In the genomic region with DNA sequence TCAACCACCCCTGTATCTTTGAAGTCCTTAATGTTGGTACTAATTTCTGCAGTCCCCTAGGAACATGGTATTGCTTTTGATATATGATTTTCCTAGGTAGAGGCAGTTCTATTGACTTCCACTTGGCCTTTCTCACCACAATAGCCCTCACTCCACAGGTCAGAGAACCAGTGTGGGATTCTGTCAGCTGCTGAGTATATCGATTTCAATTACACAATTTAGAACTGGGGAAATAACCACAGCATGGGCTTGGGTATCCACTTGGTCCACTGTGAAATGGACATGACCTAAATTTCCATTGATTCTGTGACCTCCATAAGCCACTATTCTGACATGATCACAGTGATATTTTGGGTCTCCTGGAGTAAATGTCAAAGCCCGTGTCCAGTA, we compare ENCODE assay signal across 17 cellular contexts.
"Had no signal": no experiment of that assay in that cellular context is flagged by ENCODE, and none has a peak within 500 bp of the region (broad histone marks: within the 10 kb centered on the region; RNA-seq: fewer than 3 reads in every experiment).

No MANE protein-coding gene starts in this region.

- H3K27ac ChIP-seq: coronary artery, dorsolateral prefrontal cortex, esophagus muscularis mucosa, foreskin keratinocyte, heart right ventricle, left lung had no signal

- H3K4me3 ChIP-seq: coronary artery, dorsolateral prefrontal cortex, esophagus muscularis mucosa, heart right ventricle, left lung, lung, mucosa of descending colon had no signal

- H3K36me3 ChIP-seq: esophagus muscularis mucosa, heart right ventricle, left lung had no signal

- H3K9me3 ChIP-seq: esophagus muscularis mucosa, left lung, mucosa of descending colon had no signal

- H3K4me1 ChIP-seq: esophagus muscularis mucosa, heart right ventricle, left lung had no signal

- DNase-seq: dermis blood vessel endothelial cell; dorsolateral prefrontal cortex; effector CD4-positive, alpha-beta T cell; effector memory CD4-positive, alpha-beta T cell; foreskin keratinocyte; glutamatergic neuron; head of caudate nucleus; heart right ventricle; hippocampal formation; left cardiac atrium; left lung; left ventricle myocardium superior; mammary epithelial cell; mucosa of descending colon had no signal

- ATAC-seq: foreskin keratinocyte, heart right ventricle, left cardiac atrium, left lung, left ventricle myocardium superior, mucosa of descending colon had no signal

- H3K27me3 ChIP-seq: esophagus muscularis mucosa, foreskin keratinocyte, heart right ventricle, left lung had no signal
